In the genomic region with DNA sequence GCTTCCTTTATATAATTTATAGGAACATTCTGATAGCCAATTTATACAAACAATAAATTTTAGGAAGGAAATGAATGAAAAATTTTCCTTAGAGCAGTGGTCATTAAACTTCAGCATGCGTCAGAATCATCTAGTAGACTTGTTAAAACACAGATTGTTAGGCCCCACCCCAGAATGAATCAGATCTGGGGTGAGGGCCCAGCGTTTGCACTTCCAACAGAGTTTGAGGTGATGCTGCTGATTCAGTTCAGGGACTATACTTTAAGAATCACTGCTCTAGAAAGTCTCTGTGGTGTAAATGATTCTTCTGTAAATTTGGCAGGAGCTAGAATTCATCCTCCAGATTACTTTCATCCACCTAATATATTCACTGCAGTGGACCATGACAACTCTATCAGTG, we compare ENCODE assay signal across 21 cellular contexts.
DNase-seq lines count a peak whose midpoint lies in the region; FAIRE-seq and TF ChIP-seq lines count a peak whose summit lies in the region.
"Had no signal": no experiment of that assay in that cellular context is flagged by ENCODE, and none has a peak within 500 bp of the region (broad histone marks: within the 10 kb centered on the region; RNA-seq: fewer than 3 reads in every experiment).

No MANE protein-coding gene starts in this region.

- TF ChIP-seq POLR2A in erythroblast (IDR thresholded peaks at IDR 0.05; ENCODE audit: low read length) = no peak

- H3K27ac ChIP-seq in astrocyte (ENCODE audit: low read depth, low read length) (no peak overlapping the region), left ventricle myocardium inferior (replicated peaks) (no peak overlapping the region)
- H3K27ac ChIP-seq: esophagus muscularis mucosa, SJCRH30, WERI-Rb-1 had no signal

- H3K4me3 ChIP-seq in astrocyte (ENCODE audit: insufficient read depth, low read depth, low read length) (no peak overlapping the region), left ventricle myocardium inferior (no peak overlapping the region)
- H3K4me3 ChIP-seq: esophagus muscularis mucosa, K562, SJCRH30 had no signal

- no peaks in the 10 kb centered on the region for H3K79me2 ChIP-seq in astrocyte (ENCODE audit: insufficient read depth, low read length)

- DNase-seq in A172 (ENCODE audit: low spot score) (peak; percentile 72), HFFc6 (peak; percentile 21), astrocyte (ENCODE audit: low read depth) (peak; percentile 80), fibroblast of peridontal ligament (ENCODE audit: extremely low read depth) (peak; percentile 46), immature natural killer cell (no peak), GOT3 (lab: John Stamatoyannopoulos, UW) (no peak), erythroblast (lab: John Stamatoyannopoulos, UW) (no peak), left ventricle myocardium inferior (no peak)
- DNase-seq: 8988T; activated CD4-positive, alpha-beta T cell treated with anti-CD3 and anti-CD28 coated beads, Interleukin-2, amount 50 U/mL, for 4 hours; activated naive CD4-positive, alpha-beta T cell treated with anti-CD3 and anti-CD28 coated beads, Interleukin-2, amount 10 ng/mL, durations not matched to agents 7 days and 5 days; NCI-H1092; NCI-H2081 treated with DMSO at 0.1 percent for 48 hours; NCI-H69; OCI-M1; SJCRH30; stimulated activated CD4-positive, alpha-beta T cell treated with anti-CD3 and anti-CD28 coated beads, Interleukin-12 subunit alpha, Interleukin-12 subunit beta, amount 100 ng/mL, for 4 hours; WERI-Rb-1 had no signal

- H3K27me3 ChIP-seq in astrocyte (ENCODE audit: insufficient read depth, low read length) (no peaks in the 10 kb centered on the region), left ventricle myocardium inferior (ENCODE audit: low read depth) (no peaks in the 10 kb centered on the region)
- H3K27me3 ChIP-seq: esophagus muscularis mucosa, SJCRH30 had no signal

- H3K4me1 Mint-ChIP-seq in HFFc6 (ENCODE audit: low read depth) (peaks cover 13% of the 10 kb centered on the region), astrocyte (ENCODE audit: low read depth, unreplicated experiment) (no peaks in the 10 kb centered on the region), immature natural killer cell (no peaks in the 10 kb centered on the region)
- H3K4me1 Mint-ChIP-seq: activated naive CD4-positive, alpha-beta T cell treated with anti-CD3 and anti-CD28 coated beads, Interleukin-2, amount 10 ng/mL, durations not matched to agents 7 days and 5 days had no signal

- H3K36me3 Mint-ChIP-seq in HFFc6 (ENCODE audit: low read depth) (peaks cover 22% of the 10 kb centered on the region), astrocyte (ENCODE audit: low read depth, unreplicated experiment) (peaks cover 11% of the 10 kb centered on the region), immature natural killer cell (peaks cover 30 to 57% (median 48%) of the 10 kb centered on the region in 3 donors)

- H3K4me1 ChIP-seq in astrocyte (ENCODE audit: insufficient read depth, low read length) (no peaks in the 10 kb centered on the region), left ventricle myocardium inferior (no peaks in the 10 kb centered on the region)
- H3K4me1 ChIP-seq: esophagus muscularis mucosa, SJCRH30 had no signal

- TF ChIP-seq CTCF in HFFc6 (IDR thresholded peaks at IDR 0.05) (no peak), astrocyte (IDR thresholded peaks at IDR 0.05; ENCODE audit: insufficient read depth, low read depth, low read length) (no peak), left ventricle myocardium inferior (IDR thresholded peaks at IDR 0.05; ENCODE audit: borderline replicate concordance) (no peak)

- H3K27me3 Mint-ChIP-seq in HFFc6 (ENCODE audit: insufficient read depth) (no peaks in the 10 kb centered on the region), astrocyte (ENCODE audit: low read depth, unreplicated experiment) (no peaks in the 10 kb centered on the region), immature natural killer cell (ENCODE audit: low read depth in 3 of 3) (no peaks in the 10 kb centered on the region)
- H3K27me3 Mint-ChIP-seq: activated naive CD4-positive, alpha-beta T cell treated with anti-CD3 and anti-CD28 coated beads, Interleukin-2, amount 10 ng/mL, durations not matched to agents 7 days and 5 days had no signal

- H3K9ac ChIP-seq in astrocyte (ENCODE audit: low read length) = no peak overlapping the region

- H3K9me3 Mint-ChIP-seq in HFFc6 (no peaks in the 10 kb centered on the region), astrocyte (ENCODE audit: unreplicated experiment) (no peaks in the 10 kb centered on the region), immature natural killer cell (no peaks in the 10 kb centered on the region)
- H3K9me3 Mint-ChIP-seq: activated naive CD4-positive, alpha-beta T cell treated with anti-CD3 and anti-CD28 coated beads, Interleukin-2, amount 10 ng/mL, durations not matched to agents 7 days and 5 days; T-helper 1 cell treated with Interleukin-12 subunit alpha and Interleukin-12 subunit beta and Interleukin-4 antibody, amounts not matched to agents 30 μg/mL and 1 μg/mL, for 36 hours had no signal

- FAIRE-seq in astrocyte (lab: Jason Lieb, UNC) = no peak
- FAIRE-seq: K562 had no signal

- H3K36me3 ChIP-seq in astrocyte (ENCODE audit: insufficient read depth, low read length) (peaks cover 12% of the 10 kb centered on the region), left ventricle myocardium inferior (peaks cover 78% of the 10 kb centered on the region)
- H3K36me3 ChIP-seq: WERI-Rb-1 had no signal

- H3K4me3 Mint-ChIP-seq in HFFc6 = no peak overlapping the region
- no peak overlapping the region for H3K4me3 Mint-ChIP-seq in astrocyte (ENCODE audit: unreplicated experiment)
- no peak overlapping the region for H3K4me3 Mint-ChIP-seq in immature natural killer cell
- H3K4me3 Mint-ChIP-seq: activated naive CD4-positive, alpha-beta T cell treated with anti-CD3 and anti-CD28 coated beads, Interleukin-2, amount 10 ng/mL, durations not matched to agents 7 days and 5 days; T-helper 1 cell treated with Interleukin-12 subunit alpha and Interleukin-12 subunit beta and Interleukin-4 antibody, amounts not matched to agents 30 μg/mL and 1 μg/mL, for 36 hours had no signal

- H4K20me1 ChIP-seq in astrocyte (ENCODE audit: insufficient read depth, low read length) = no peaks in the 10 kb centered on the region

- H2AFZ ChIP-seq in astrocyte (ENCODE audit: low read depth, low read length) = no peak overlapping the region

- H3K4me2 ChIP-seq in astrocyte (ENCODE audit: low read length) = no peak overlapping the region

- H3K27ac Mint-ChIP-seq in HFFc6 (peak overlapping the region; percentile 74), astrocyte (ENCODE audit: unreplicated experiment) (no peak overlapping the region), immature natural killer cell (no peak overlapping the region)
- H3K27ac Mint-ChIP-seq: activated naive CD4-positive, alpha-beta T cell treated with anti-CD3 and anti-CD28 coated beads, Interleukin-2, amount 10 ng/mL, durations not matched to agents 7 days and 5 days; T-helper 1 cell treated with Interleukin-12 subunit alpha and Interleukin-12 subunit beta and Interleukin-4 antibody, amounts not matched to agents 30 μg/mL and 1 μg/mL, for 36 hours had no signal

- intact Hi-C loops in left ventricle myocardium inferior (cut with micrococcal nuclease) = no loop called here

- H3K9me3 ChIP-seq in astrocyte (ENCODE audit: insufficient read depth, low read depth, low read length) (no peaks in the 10 kb centered on the region), left ventricle myocardium inferior (replicated peaks) (no peaks in the 10 kb centered on the region)
- H3K9me3 ChIP-seq: esophagus muscularis mucosa, SJCRH30 had no signal

Comparison
In these comparisons a context has a peak if more than half of its experiments do, and no peak if none do; other contexts are left out.
1. DNase-seq: peak in A172 (single experiment), HFFc6 (single experiment), astrocyte (single experiment) and fibroblast of peridontal ligament (single experiment); none in immature natural killer cell (0 of 3), GOT3 (single experiment), erythroblast (0 of 2) and left ventricle myocardium inferior (single experiment).